In genomic region chr5:139388198-139388821, GRCh38 we compare ENCODE assay signal across 1 cellular context.
TF ChIP-seq lines count a peak whose summit lies in the region.

No MANE protein-coding gene starts in this region.

TF ChIP-seq in HCT116, 20 proteins besides CTCF, POLR2A, EP300 and RAD21 (continued from another document):
- TF ChIP-seq ZBTB33 (IDR thresholded peaks at IDR 0.05; ENCODE audit: extremely low read depth, insufficient replicate concordance, low read length) (no peak), SRF (IDR thresholded peaks at IDR 0.05; ENCODE audit: low read depth) (no peak), FOSL1 (IDR thresholded peaks at IDR 0.05; ENCODE audit: low read depth) (no peak), POLR2AphosphoS5 (IDR thresholded peaks at IDR 0.05; ENCODE audit: low read depth, low read length) (no peak)
